15 cellular contexts compared by ENCODE assay signal in the genomic region with DNA sequence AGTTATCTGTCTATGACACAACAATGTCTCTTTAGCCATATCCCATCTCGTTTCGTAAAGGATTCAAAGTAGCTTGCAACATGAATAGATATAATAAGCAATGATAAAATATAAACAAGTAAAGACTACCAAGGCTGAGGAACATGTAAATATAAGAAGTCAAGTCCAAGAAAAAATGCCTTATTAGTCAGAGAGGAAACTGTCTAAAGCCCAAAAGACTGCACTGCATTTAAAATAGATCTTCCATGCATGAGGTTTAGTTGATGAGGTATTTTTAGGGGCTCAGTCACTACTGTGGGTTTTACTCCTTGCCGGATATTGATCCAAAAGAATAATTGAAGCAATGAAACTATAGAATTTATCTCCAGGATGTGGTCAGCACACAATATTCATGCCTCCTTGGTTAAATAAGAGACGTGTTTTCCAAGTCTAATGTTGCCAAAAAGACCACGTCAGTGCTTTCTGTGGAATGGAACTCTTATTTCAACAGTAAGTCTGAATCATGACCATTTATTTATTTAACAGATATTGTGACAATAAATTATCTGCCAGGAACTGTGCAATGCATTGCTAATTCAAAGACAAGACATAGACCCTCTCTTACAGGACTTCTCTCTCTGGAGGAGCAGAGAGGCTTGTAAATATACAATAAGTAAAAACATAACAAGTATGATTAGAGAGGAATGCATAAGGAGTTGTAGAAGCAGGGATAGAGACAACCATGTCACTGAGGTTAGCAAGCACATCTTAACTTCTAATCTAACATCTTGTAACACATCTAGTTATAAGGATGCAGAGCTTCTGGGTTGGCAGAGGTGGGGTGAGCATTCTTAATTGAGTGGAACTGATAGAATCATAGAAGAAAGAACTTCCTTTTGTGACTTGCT.
DNase-seq lines count a peak whose midpoint lies in the region; ATAC-seq lines count a peak whose summit lies in the region.
"Had no signal": no experiment of that assay in that cellular context is flagged by ENCODE, and none has a peak within 500 bp of the region (broad histone marks: within the 10 kb centered on the region; RNA-seq: fewer than 3 reads in every experiment).

No MANE protein-coding gene starts in this region.

- H3K4me1 ChIP-seq in SJSA1 (replicated peaks) (peaks cover 24% of the 10 kb centered on the region), skeletal muscle satellite cell (ENCODE audit: control insufficient read depth, insufficient read depth, low read length) (peaks cover 19% of the 10 kb centered on the region)
- H3K4me1 ChIP-seq: lower lobe of right lung, prostate gland had no signal

- H3K36me3 ChIP-seq in SJSA1 (no peaks in the 10 kb centered on the region), skeletal muscle satellite cell (ENCODE audit: insufficient read depth, low read length) (no peaks in the 10 kb centered on the region)
- H3K36me3 ChIP-seq: lower lobe of right lung, prostate gland had no signal

- ATAC-seq in GM19035 (IDR thresholded peaks at IDR 0.05; ENCODE audit: unreplicated experiment), result no peak
- no peak for ATAC-seq in sciatic nerve
- ATAC-seq: lower lobe of right lung had no signal

- H3K27me3 ChIP-seq in SJSA1 (replicated peaks) (no peaks in the 10 kb centered on the region), skeletal muscle satellite cell (ENCODE audit: control insufficient read depth, insufficient read depth, low read length) (no peaks in the 10 kb centered on the region)

- H3K4me2 ChIP-seq in skeletal muscle satellite cell (ENCODE audit: low read length), result peak overlapping the region; percentile 61
- H3K4me2 ChIP-seq: PC-9 had no signal

- intact Hi-C loops in sciatic nerve (cut with DNase I), result no loop called here

- H3K4me3 ChIP-seq in SJSA1, result no peak overlapping the region
- peak overlapping the region; percentile 19 for H3K4me3 ChIP-seq in skeletal muscle satellite cell (ENCODE audit: low read length)
- H3K4me3 ChIP-seq: lower lobe of right lung, PC-9, prostate gland had no signal

- H3K9ac ChIP-seq in skeletal muscle satellite cell (ENCODE audit: low read depth, low read length), result peak overlapping the region; percentile 39

- peak overlapping the region; percentile 83 for H3K27ac ChIP-seq in SJSA1
- H3K27ac ChIP-seq: lower lobe of right lung, PC-9, prostate gland had no signal

- DNase-seq in ELR (ENCODE audit: low read depth) (peak; percentile 92), SJSA1 (ENCODE audit: low read depth in 1 of 2, low spot score in 2 of 2) (peak in 1 of 2 experiments; percentile 77), fibroblast of peridontal ligament (ENCODE audit: extremely low read depth) (peak; percentile 100), sciatic nerve (ENCODE audit: low spot score) (no peak), SW480 (ENCODE audit: low spot score) (no peak), GF-D8 (lab: John Stamatoyannopoulos, UW) (no peak)
- DNase-seq: activated T-cell treated with anti-CD3 and anti-CD28 coated beads, Interleukin-2, amount 50 U/mL, for 1 hour; caudate nucleus; lower lobe of right lung; NCI-H2081; PC-9; trophoblast cell had no signal

- H3K9me3 ChIP-seq in SJSA1 (replicated peaks) (no peaks in the 10 kb centered on the region), skeletal muscle satellite cell (replicated peaks; ENCODE audit: low read length) (no peaks in the 10 kb centered on the region)
- H3K9me3 ChIP-seq: prostate gland had no signal

Comparison
In these comparisons a context has a peak if more than half of its experiments do, and no peak if none do; other contexts are left out.
1. DNase-seq: peak in ELR (single experiment) and fibroblast of peridontal ligament (single experiment); none in sciatic nerve (single experiment), SW480 (single experiment) and GF-D8 (single experiment).